1 cellular context compared by ENCODE assay signal in genomic region chr2:234953116-234954031, GRCh38.
TF ChIP-seq lines count a peak whose summit lies in the region.

No MANE protein-coding gene starts in this region.

TF ChIP-seq in GM23338, 12 proteins besides CTCF, POLR2A, EP300 and RAD21 (continued from another document):
- TF ChIP-seq ZNF462 (CRISPR knock-in tag; IDR thresholded peaks at IDR 0.05) = no peak
- TF ChIP-seq ZNF331 (CRISPR knock-in tag; IDR thresholded peaks at IDR 0.05; ENCODE audit: low read depth) = no peak
